1 cellular context compared by ENCODE assay signal in genomic region chr6:101458341-101458740, GRCh38.
A peak's percentile ranks its signal among the peaks of the same experiment; 100 is the strongest.
TF ChIP-seq lines count a peak whose summit lies in the region.

No MANE protein-coding gene starts in this region.

TF ChIP-seq in HCT116, 20 proteins besides CTCF, POLR2A, EP300 and RAD21:
- TF ChIP-seq TCF7L2 (IDR thresholded peaks at IDR 0.05; ENCODE audit: borderline replicate concordance, extremely low read depth, insufficient read depth, insufficient read length) (peak; percentile 9), EGR1 (IDR thresholded peaks at IDR 0.05; ENCODE audit: low read depth) (no peak), EZH2phosphoT487 (IDR thresholded peaks at IDR 0.05; ENCODE audit: borderline replicate concordance) (no peak), ZNF274 (IDR thresholded peaks at IDR 0.05; ENCODE audit: low read depth, low read length) (no peak), POLR2AphosphoS5 (IDR thresholded peaks at IDR 0.05; ENCODE audit: low read depth, low read length) (no peak)
